12 cellular contexts compared by ENCODE assay signal in genomic region chr4:77854431-77855111, GRCh38. TPM values are rescaled to one million over a fixed set of nuclear protein-coding genes. Genes with fewer than 3 reads are reported as not detected.
DNase-seq lines count a peak whose midpoint lies in the region; ATAC-seq, FAIRE-seq and TF ChIP-seq lines count a peak whose summit lies in the region.
"Had no signal": no experiment of that assay in that cellular context is flagged by ENCODE, and none has a peak within 500 bp of the region (broad histone marks: within the 10 kb centered on the region; RNA-seq: fewer than 3 reads in every experiment).

No MANE protein-coding gene starts in this region.

- H3K36me3 Mint-ChIP-seq in activated CD8-positive, alpha-beta T cell treated with anti-CD3 and anti-CD28 coated beads for 36 hours (ENCODE audit: low read depth), result no peaks in the 10 kb centered on the region
- H3K36me3 Mint-ChIP-seq in stimulated activated naive B cell treated with anti-CD40 and anti-IgM and Interleukin-4, amounts not matched to agents 10 μg/mL and 1 μg/mL and 100 μg/mL, for 72 hours, result no peaks in the 10 kb centered on the region

- H3K79me2 ChIP-seq in SK-N-SH (ENCODE audit: insufficient read depth), result no peaks in the 10 kb centered on the region

- FAIRE-seq in pancreas (lab: Jason Lieb, UNC), result no peak
- FAIRE-seq: H1 had no signal

- H3K4me1 ChIP-seq in SK-N-SH (ENCODE audit: control insufficient read depth in 1 of 2, insufficient read depth in 2 of 2, low read depth in 1 of 2, low read length in 1 of 2), result no peaks in the 10 kb centered on the region
- H3K4me1 ChIP-seq in pancreas, result no peaks in the 10 kb centered on the region

- CTCF ChIA-PET in SK-N-SH (lab: Yijun Ruan, JAX), result no interaction called here
- CTCF ChIA-PET in activated CD8-positive, alpha-beta T cell treated with anti-CD3 and anti-CD28 coated beads for 36 hours (lab: Charles Lee), result interaction anchor here (2.3 kb wide), 1 partner anchor 34 kb away, joined by 12 read pairs; no protein-coding TSS in a partner anchor

- H3K4me3 ChIP-seq in SK-N-SH (ENCODE audit: low read depth in 2 of 2, low read length in 1 of 2), result no peak overlapping the region
- H3K4me3 ChIP-seq in pancreas, result no peak overlapping the region
- H3K4me3 ChIP-seq: MG63 had no signal

- H3K4me2 ChIP-seq in SK-N-SH, result no peak overlapping the region

- no peaks in the 10 kb centered on the region for H3F3A ChIP-seq in SK-N-SH (replicated peaks; ENCODE audit: insufficient read depth)

- H3K9me3 ChIP-seq in SK-N-SH (no peaks in the 10 kb centered on the region), pancreas (no peaks in the 10 kb centered on the region)
- H3K9me3 ChIP-seq: MG63 had no signal

- H3K27me3 ChIP-seq in SK-N-SH (ENCODE audit: insufficient read depth) (no peaks in the 10 kb centered on the region), pancreas (no peaks in the 10 kb centered on the region)
- H3K27me3 ChIP-seq: MG63 had no signal

- POLR2A ChIA-PET in SK-N-SH (lab: Yijun Ruan, JAX), result no interaction called here
- POLR2A ChIA-PET in activated CD8-positive, alpha-beta T cell treated with anti-CD3 and anti-CD28 coated beads for 36 hours (lab: Charles Lee), result interaction anchor here (0.6 to 4.1 kb wide), 6 partner anchors 9 to 1118 kb away, joined by 3 to 49 read pairs (median 4); no protein-coding TSS in a partner anchor

- H3K9ac ChIP-seq in SK-N-SH, result no peak overlapping the region

- TF ChIP-seq EP300 in SK-N-SH (IDR thresholded peaks at IDR 0.05; ENCODE audit: borderline replicate concordance in 1 of 2, low read depth in 1 of 2, low read length in 1 of 2), result no peak

- H3K4me1 Mint-ChIP-seq in activated CD8-positive, alpha-beta T cell treated with anti-CD3 and anti-CD28 coated beads for 36 hours (ENCODE audit: low read depth), result peaks cover 65% of the 10 kb centered on the region
- H3K4me1 Mint-ChIP-seq in stimulated activated naive B cell treated with anti-CD40 and anti-IgM and Interleukin-4, amounts not matched to agents 10 μg/mL and 1 μg/mL and 100 μg/mL, for 72 hours, result peaks cover 35 to 51% of the 10 kb centered on the region in 2 donors

- peak overlapping the region; percentile 95 for H3K27ac Mint-ChIP-seq in activated CD8-positive, alpha-beta T cell treated with anti-CD3 and anti-CD28 coated beads for 36 hours
- H3K27ac Mint-ChIP-seq in stimulated activated naive B cell treated with anti-CD40 and anti-IgM and Interleukin-4, amounts not matched to agents 10 μg/mL and 1 μg/mL and 100 μg/mL, for 72 hours, result peak overlapping the region; percentile 70

- ATAC-seq in SK-N-SH treated with all-trans-retinoic acid at 6 μM for 48 hours, result no peak
- ATAC-seq in activated CD8-positive, alpha-beta T cell treated with anti-CD3 and anti-CD28 coated beads for 36 hours, result peak; percentile 74
- ATAC-seq in stimulated activated naive B cell treated with anti-CD40 and anti-IgM and Interleukin-4, amounts not matched to agents 10 μg/mL and 1 μg/mL and 100 μg/mL, for 72 hours (replicated peaks), result no peak
- ATAC-seq in pancreas, result no peak
- ATAC-seq in HG03045 (IDR thresholded peaks at IDR 0.05; ENCODE audit: unreplicated experiment), result no peak

- no peaks in the 10 kb centered on the region for H3K9me3 Mint-ChIP-seq in activated CD8-positive, alpha-beta T cell treated with anti-CD3 and anti-CD28 coated beads for 36 hours
- H3K9me3 Mint-ChIP-seq in stimulated activated naive B cell treated with anti-CD40 and anti-IgM and Interleukin-4, amounts not matched to agents 10 μg/mL and 1 μg/mL and 100 μg/mL, for 72 hours, result no peaks in the 10 kb centered on the region

- no peaks in the 10 kb centered on the region for H3K27me3 Mint-ChIP-seq in activated CD8-positive, alpha-beta T cell treated with anti-CD3 and anti-CD28 coated beads for 36 hours
- no peaks in the 10 kb centered on the region for H3K27me3 Mint-ChIP-seq in stimulated activated naive B cell treated with anti-CD40 and anti-IgM and Interleukin-4, amounts not matched to agents 10 μg/mL and 1 μg/mL and 100 μg/mL, for 72 hours

- H3K27ac ChIP-seq in SK-N-SH (ENCODE audit: low read depth in 2 of 2, low read length in 1 of 2) (no peak overlapping the region), pancreas (peak overlapping the region in 1 of 4 donors; percentile 23)

- 81% methylated on average over 7 of the region's 7 CpGs for WGBS in SK-N-SH (ENCODE audit: low lambda C conversion rate)
- 69 to 80% methylated on average over 7 of the region's 7 CpGs for WGBS in pancreas, 2 donors

- no peaks in the 10 kb centered on the region for H3K9me2 ChIP-seq in SK-N-SH

- DNase-seq in SK-N-SH (no peak), glomerular endothelial cell (ENCODE audit: extremely low read depth, low read depth, low spot score) (peak; percentile 78), MV-4-11 (lab: John Stamatoyannopoulos, UW) (no peak), pancreas (no peak)
- peak; percentile 61 for DNase-seq in activated CD8-positive, alpha-beta T cell treated with anti-CD3 and anti-CD28 coated beads for 36 hours
- DNase-seq in stimulated activated naive B cell treated with anti-CD40 and anti-IgM and Interleukin-4, amounts not matched to agents 10 μg/mL and 1 μg/mL and 100 μg/mL, for 72 hours, result no peak
- DNase-seq: 8988T, MG63, midbrain had no signal

- TF ChIP-seq RAD21 in SK-N-SH (IDR thresholded peaks at IDR 0.05; ENCODE audit: low read length), result no peak

- H2AFZ ChIP-seq in SK-N-SH (ENCODE audit: low read depth), result peak overlapping the region; percentile 4; the same call in 1 of the 2 replicates

- H4K20me1 ChIP-seq in SK-N-SH (ENCODE audit: insufficient read depth), result no peaks in the 10 kb centered on the region

- intact Hi-C loops in activated CD8-positive, alpha-beta T cell treated with anti-CD3 and anti-CD28 coated beads for 36 hours (cut with micrococcal nuclease), result loop anchor here (10.0 kb wide), 1 partner anchor 270 kb away; no protein-coding TSS in a partner anchor
- intact Hi-C loops in pancreas (cut with DNase I), result no loop called here

- H3K4me3 Mint-ChIP-seq in activated CD8-positive, alpha-beta T cell treated with anti-CD3 and anti-CD28 coated beads for 36 hours, result peak overlapping the region; percentile 64
- peak overlapping the region; percentile 63 for H3K4me3 Mint-ChIP-seq in stimulated activated naive B cell treated with anti-CD40 and anti-IgM and Interleukin-4, amounts not matched to agents 10 μg/mL and 1 μg/mL and 100 μg/mL, for 72 hours

- H3K36me3 ChIP-seq in SK-N-SH (replicated peaks in 1 of 2; ENCODE audit: control insufficient read depth in 1 of 2, insufficient read depth in 2 of 2, low read length in 1 of 2) (no peaks in the 10 kb centered on the region), pancreas (no peaks in the 10 kb centered on the region)
- H3K36me3 ChIP-seq: MG63 had no signal

- TF ChIP-seq CTCF in SK-N-SH (IDR thresholded peaks at IDR 0.05), result no peak
- TF ChIP-seq CTCF in activated CD8-positive, alpha-beta T cell treated with anti-CD3 and anti-CD28 coated beads for 36 hours (IDR thresholded peaks at IDR 0.05), result no peak
- no peak for TF ChIP-seq CTCF in pancreas (IDR thresholded peaks at IDR 0.05)

TF ChIP-seq in SK-N-SH, 30 proteins besides CTCF, POLR2A, EP300 and RAD21:
- TF ChIP-seq FOSL2 (IDR thresholded peaks at IDR 0.05; ENCODE audit: borderline replicate concordance, low read depth) (no peak), MAX (IDR thresholded peaks at IDR 0.05; ENCODE audit: low read depth) (no peak), MXI1 (IDR thresholded peaks at IDR 0.05; ENCODE audit: low read depth, low read length) (no peak), FOXJ3 (CRISPR knock-in tag; IDR thresholded peaks at IDR 0.05) (no peak), FOXM1 (IDR thresholded peaks at IDR 0.05; ENCODE audit: low read depth) (no peak), SMC3 (IDR thresholded peaks at IDR 0.05; ENCODE audit: low read depth, low read length) (no peak), TCF12 (IDR thresholded peaks at IDR 0.05) (no peak)

TF ChIP-seq in SK-N-SH treated with all-trans-retinoic acid at 6 μM for 48 hours, 23 proteins besides CTCF, POLR2A, EP300 and RAD21:
- TF ChIP-seq POU6F1 (CRISPR knock-in tag; IDR thresholded peaks at IDR 0.05; ENCODE audit: borderline replicate concordance, low read depth) (no peak), TCF4 (CRISPR knock-in tag; IDR thresholded peaks at IDR 0.05; ENCODE audit: borderline replicate concordance) (no peak), ESRRG (CRISPR knock-in tag; IDR thresholded peaks at IDR 0.05) (no peak), ZNF70 (CRISPR knock-in tag; IDR thresholded peaks at IDR 0.05) (no peak), PPARA (CRISPR knock-in tag; IDR thresholded peaks at IDR 0.05; ENCODE audit: borderline replicate concordance) (no peak), ISL1 (CRISPR knock-in tag; IDR thresholded peaks at IDR 0.05) (no peak), OSR1 (CRISPR knock-in tag; IDR thresholded peaks at IDR 0.05) (no peak), ZFP3 (CRISPR knock-in tag; IDR thresholded peaks at IDR 0.05) (no peak), ZNF565 (CRISPR knock-in tag; conservative IDR thresholded peaks at IDR 0.05; ENCODE audit: low read depth) (no peak)

RNA-seq across cellular contexts. Expression of gene MRPL1, which starts 8.1 kb away (rescaled TPM):
- polyA plus RNA-seq in SK-N-SH (2012; rRNA removed) (11.0 and 13.0 TPM in 2 replicates), pancreas (10 to 100 TPM; 21.5 to 27.7 TPM)
- polyA plus RNA-seq in SK-N-SH (2012; cell fraction: cytosol; rRNA removed), result 18.3 and 28.8 TPM in 2 replicates
- polyA plus RNA-seq in SK-N-SH (2012; cell fraction: nucleus; rRNA removed), result 3.5 and 6.7 TPM in 2 replicates
- total RNA-seq in activated CD8-positive, alpha-beta T cell treated with anti-CD3 and anti-CD28 coated beads for 36 hours, result 10 to 100 TPM; 55.7 to 62.4 TPM
- total RNA-seq in glomerular endothelial cell (22.3 and 30.5 TPM in 2 replicates), pancreas (10 to 100 TPM in 4 of 6 donors, 1 to 10 TPM in 2; 8.0 to 16.0 (median 12.4) TPM)

RNA-seq across cellular contexts. Expression of gene CNOT6L, which starts 35.4 kb away (rescaled TPM):
- polyA plus RNA-seq in SK-N-SH (2012; rRNA removed) (2.3 and 2.8 TPM in 2 replicates), pancreas (1 to 10 TPM; 2.2 to 4.8 TPM)
- 4.1 and 4.6 TPM in 2 replicates for polyA plus RNA-seq in SK-N-SH (2012; cell fraction: cytosol; rRNA removed)
- 4.3 and 5.5 TPM in 2 replicates for polyA plus RNA-seq in SK-N-SH (2012; cell fraction: nucleus; rRNA removed)
- total RNA-seq in activated CD8-positive, alpha-beta T cell treated with anti-CD3 and anti-CD28 coated beads for 36 hours, result 100 to 1,000 TPM; 109 to 118 TPM
- total RNA-seq in glomerular endothelial cell (22.2 and 24.9 TPM in 2 replicates), pancreas (10 to 100 TPM; 22.3 to 38.7 (median 26.9) TPM)

Comparison
In these comparisons a context has a peak if more than half of its experiments do, and no peak if none do; other contexts are left out.
1. DNase-seq: peak in activated CD8-positive, alpha-beta T cell treated with anti-CD3 and anti-CD28 coated beads for 36 hours (single experiment) and glomerular endothelial cell (single experiment); none in SK-N-SH (single experiment), stimulated activated naive B cell treated with anti-CD40 and anti-IgM and Interleukin-4, amounts not matched to agents 10 μg/mL and 1 μg/mL and 100 μg/mL, for 72 hours (single experiment), MV-4-11 (single experiment) and pancreas (0 of 6).